ENCODE assay signal across 16 cellular contexts in genomic region chr3:72041531-72041930, GRCh38.
DNase-seq lines count a peak whose midpoint lies in the region; ATAC-seq and TF ChIP-seq lines count a peak whose summit lies in the region.
"Had no signal": no experiment of that assay in that cellular context is flagged by ENCODE, and none has a peak within 500 bp of the region (broad histone marks: within the 10 kb centered on the region; RNA-seq: fewer than 3 reads in every experiment).

No MANE protein-coding gene starts in this region.

- H4K12ac ChIP-seq in trophoblast cell (ENCODE audit: low read depth, low read length) = no peak overlapping the region

- no peak overlapping the region for H3K9ac ChIP-seq in trophoblast cell (ENCODE audit: low read length)
- H3K9ac ChIP-seq: KMS-11 had no signal

- H3K4ac ChIP-seq in trophoblast cell (ENCODE audit: low read depth, low read length) = no peak overlapping the region

- no peak overlapping the region for H4K91ac ChIP-seq in trophoblast cell (ENCODE audit: low read depth, low read length)

- no CpG with 5 or more reads among the region's 3 CpGs for WGBS in trophoblast cell (ENCODE audit: extremely low coverage, insufficient coverage, insufficient read length)

- peaks cover 2 to 3% of the 10 kb centered on the region in 2 experiments for H3K4me1 ChIP-seq in trophoblast cell (ENCODE audit: control insufficient read depth in 1 of 2, insufficient read depth in 2 of 2, low read length in 2 of 2)

- H3K4me1 Mint-ChIP-seq in stimulated activated effector memory CD8-positive, alpha-beta T cell treated with anti-CD3 and anti-CD28 coated beads, Interleukin-12 subunit alpha, Interleukin-12 subunit beta, amount 100 ng/mL, for 72 hours = no peaks in the 10 kb centered on the region
- H3K4me1 Mint-ChIP-seq: activated CD4-positive, alpha-beta memory T cell treated with anti-CD3 and anti-CD28 coated beads, Interleukin-2, amount 10 ng/mL, durations not matched to agents 7 days and 5 days; CD4-positive, CD25-positive, alpha-beta regulatory T cell had no signal

- H2BK5ac ChIP-seq in trophoblast cell (ENCODE audit: low read depth, low read length, poor library complexity) = no peak overlapping the region

- no peak for TF ChIP-seq CTCF in fibroblast of the aortic adventitia (IDR thresholded peaks at IDR 0.05; ENCODE audit: insufficient read depth, low read length)

- no peak overlapping the region for H2AFZ ChIP-seq in trophoblast cell (ENCODE audit: insufficient read depth, low read length, poor library complexity)

- H3K27ac Mint-ChIP-seq in stimulated activated effector memory CD8-positive, alpha-beta T cell treated with anti-CD3 and anti-CD28 coated beads, Interleukin-12 subunit alpha, Interleukin-12 subunit beta, amount 100 ng/mL, for 72 hours = no peak overlapping the region
- H3K27ac Mint-ChIP-seq: activated CD4-positive, alpha-beta memory T cell treated with anti-CD3 and anti-CD28 coated beads, Interleukin-2, amount 10 ng/mL, durations not matched to agents 7 days and 5 days; activated naive CD4-positive, alpha-beta T cell treated with anti-CD3 and anti-CD28 coated beads for 36 hours; CD4-positive, CD25-positive, alpha-beta regulatory T cell had no signal

- H3K36me3 Mint-ChIP-seq in stimulated activated effector memory CD8-positive, alpha-beta T cell treated with anti-CD3 and anti-CD28 coated beads, Interleukin-12 subunit alpha, Interleukin-12 subunit beta, amount 100 ng/mL, for 72 hours = no peaks in the 10 kb centered on the region
- H3K36me3 Mint-ChIP-seq: CD4-positive, CD25-positive, alpha-beta regulatory T cell had no signal

- no peaks in the 10 kb centered on the region for H3K9me3 ChIP-seq in trophoblast cell (ENCODE audit: insufficient read depth, low read depth, low read length)

- no peaks in the 10 kb centered on the region for H3K36me3 ChIP-seq in trophoblast cell (ENCODE audit: control insufficient read depth in 1 of 2, insufficient read depth in 2 of 2, low read length in 2 of 2)

- no peak for ATAC-seq in GM18520 (IDR thresholded peaks at IDR 0.05; ENCODE audit: unreplicated experiment)
- no peak for ATAC-seq in stimulated activated effector memory CD8-positive, alpha-beta T cell treated with anti-CD3 and anti-CD28 coated beads, Interleukin-12 subunit alpha, Interleukin-12 subunit beta, amount 100 ng/mL, for 72 hours
- ATAC-seq: left lobe of liver had no signal

- no peaks in the 10 kb centered on the region for H3K79me2 ChIP-seq in trophoblast cell (ENCODE audit: control insufficient read depth, insufficient read depth, low read length, poor library complexity)

- H3K14ac ChIP-seq in trophoblast cell (ENCODE audit: low read length) = peak overlapping the region; percentile 26

- no peak overlapping the region for H3K4me2 ChIP-seq in trophoblast cell (ENCODE audit: low read length)
- H3K4me2 ChIP-seq: KMS-11 had no signal

- no peaks in the 10 kb centered on the region for H3K79me1 ChIP-seq in trophoblast cell (ENCODE audit: low read length)

- H3K9me3 Mint-ChIP-seq in stimulated activated effector memory CD8-positive, alpha-beta T cell treated with anti-CD3 and anti-CD28 coated beads, Interleukin-12 subunit alpha, Interleukin-12 subunit beta, amount 100 ng/mL, for 72 hours = peaks cover 4% of the 10 kb centered on the region

- H4K8ac ChIP-seq in trophoblast cell (ENCODE audit: low read depth, low read length) = no peak overlapping the region

- H2AK5ac ChIP-seq in trophoblast cell (ENCODE audit: low read length) = peak overlapping the region; percentile 35

- H3K18ac ChIP-seq in trophoblast cell (ENCODE audit: low read length) = no peak overlapping the region

- H3K4me3 ChIP-seq in fibroblast of the aortic adventitia (ENCODE audit: low read depth, low read length) (no peak overlapping the region), trophoblast cell (ENCODE audit: low read depth, low read length) (no peak overlapping the region)

- H3K27ac ChIP-seq in trophoblast cell (ENCODE audit: low read depth, low read length) = no peak overlapping the region
- H3K27ac ChIP-seq: KMS-11 had no signal

- no peak overlapping the region for H2BK120ac ChIP-seq in trophoblast cell (ENCODE audit: insufficient read depth, low read length, poor library complexity)

- no peak overlapping the region for H3K23ac ChIP-seq in trophoblast cell (ENCODE audit: low read length)

- H3K27me3 ChIP-seq in trophoblast cell (ENCODE audit: insufficient read depth, low read length) = no peaks in the 10 kb centered on the region

- H3K4me3 Mint-ChIP-seq in stimulated activated effector memory CD8-positive, alpha-beta T cell treated with anti-CD3 and anti-CD28 coated beads, Interleukin-12 subunit alpha, Interleukin-12 subunit beta, amount 100 ng/mL, for 72 hours = no peak overlapping the region
- H3K4me3 Mint-ChIP-seq: activated CD4-positive, alpha-beta memory T cell treated with anti-CD3 and anti-CD28 coated beads, Interleukin-2, amount 10 ng/mL, durations not matched to agents 7 days and 5 days; activated naive CD4-positive, alpha-beta T cell treated with anti-CD3 and anti-CD28 coated beads for 36 hours; CD4-positive, CD25-positive, alpha-beta regulatory T cell had no signal

- DNase-seq in C1 segment of cervical spinal cord (lab: John Stamatoyannopoulos, UW) (peak in 12 of 14 donors; percentile 8 to 96 (median 21)), NCI-H524 (lab: John Stamatoyannopoulos, UW) (peak; percentile 83 to 91), fibroblast of the aortic adventitia (ENCODE audit: low read depth) (peak; percentile 29), trophoblast cell (no peak), SIG-M5 (lab: John Stamatoyannopoulos, UW) (no peak), GDM1 (lab: John Stamatoyannopoulos, UW) (no peak)
- DNase-seq in stimulated activated effector memory CD8-positive, alpha-beta T cell treated with anti-CD3 and anti-CD28 coated beads, Interleukin-12 subunit alpha, Interleukin-12 subunit beta, amount 100 ng/mL, for 72 hours (ENCODE audit: low spot score in 2 of 2) = no peak
- DNase-seq: activated CD4-positive, alpha-beta memory T cell treated with anti-CD3 and anti-CD28 coated beads, Interleukin-2, amount 10 ng/mL, durations not matched to agents 7 days and 5 days; activated naive CD4-positive, alpha-beta T cell treated with anti-CD3 and anti-CD28 coated beads for 36 hours; CD4-positive, CD25-positive, alpha-beta regulatory T cell; stimulated activated CD4-positive, alpha-beta T cell treated with anti-CD3 and anti-CD28 coated beads, Interleukin-2, amount 100 ng/mL, for 24 hours; stimulated activated naive CD4-positive, alpha-beta T cell; T1000 had no signal

- no peak overlapping the region for H2BK12ac ChIP-seq in trophoblast cell (ENCODE audit: low read length)

Comparison
In these comparisons a context has a peak if more than half of its experiments do, and no peak if none do; other contexts are left out.
1. DNase-seq: peak in C1 segment of cervical spinal cord (12 of 14), NCI-H524 (2 of 2) and fibroblast of the aortic adventitia (single experiment); none in trophoblast cell (0 of 2), SIG-M5 (single experiment), GDM1 (single experiment) and stimulated activated effector memory CD8-positive, alpha-beta T cell treated with anti-CD3 and anti-CD28 coated beads, Interleukin-12 subunit alpha, Interleukin-12 subunit beta, amount 100 ng/mL, for 72 hours (0 of 2).